Comparison of ENCODE assay signal across 28 cellular contexts in the genomic region with DNA sequence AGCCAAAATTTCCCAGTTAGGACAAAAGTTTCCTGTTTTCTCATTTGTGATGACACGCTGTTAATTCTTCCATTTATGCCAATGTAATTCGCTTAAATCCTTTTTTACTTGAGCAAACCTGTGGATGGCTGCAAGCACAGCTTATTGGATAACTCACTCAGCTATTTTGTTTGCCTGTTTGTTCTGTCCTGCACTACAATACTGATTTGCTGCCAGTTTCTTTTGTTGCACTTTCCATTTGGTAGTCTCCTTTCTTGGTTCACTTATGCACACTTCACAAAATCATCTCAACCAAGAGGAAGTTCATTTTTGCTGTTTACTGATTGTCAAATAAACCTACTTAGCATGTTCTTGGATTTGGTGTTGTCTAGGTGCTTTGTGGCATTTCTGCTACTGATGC.
"Had no signal": no experiment of that assay in that cellular context is flagged by ENCODE, and none has a peak within 500 bp of the region (broad histone marks: within the 10 kb centered on the region; RNA-seq: fewer than 3 reads in every experiment).

No MANE protein-coding gene starts in this region.

- H3K9me3 Mint-ChIP-seq: activated CD4-positive, alpha-beta T cell treated with anti-CD3 and anti-CD28 coated beads, Interleukin-2, amount 10 ng/mL, durations not matched to agents 24 days and 14 days; activated naive CD4-positive, alpha-beta T cell treated with anti-CD3 and anti-CD28 coated beads, Interleukin-2, amount 50 U/mL, for 24 hours; activated T-cell treated with anti-CD3 and anti-CD28 coated beads, Interleukin-2, amount 50 U/mL, for 24 hours; activated T-helper 1 cell treated with anti-CD3 and anti-CD28 coated beads, Interleukin-12 subunit alpha, Interleukin-12 subunit beta, Interleukin-2, Interleukin-4 antibody, amounts not matched to agents 30 ng/mL and 10 ng/mL and 1 ng/mL, durations not matched to agents 14 hours and 24 hours and 36 hours; T-helper 1 cell treated with Interleukin-12 subunit alpha and Interleukin-12 subunit beta and Interleukin-4 antibody, amounts not matched to agents 30 μg/mL and 1 μg/mL, for 36 hours; WTC11 had no signal

- H3K36me3 ChIP-seq: breast epithelium, Peyer's patch, SJSA1 had no signal

- H3K27ac ChIP-seq: breast epithelium, Peyer's patch, SJSA1 had no signal

- H3K36me3 Mint-ChIP-seq: activated CD8-positive, alpha-beta memory T cell treated with anti-CD3 and anti-CD28 coated beads, Interleukin-2, amount 10 ng/mL, durations not matched to agents 7 days and 5 days; activated naive CD4-positive, alpha-beta T cell treated with anti-CD3 and anti-CD28 coated beads, Interleukin-2, amount 50 U/mL, for 24 hours; WTC11 had no signal

- H3K27me3 ChIP-seq: breast epithelium, Peyer's patch had no signal

- DNase-seq: activated CD4-positive, alpha-beta T cell treated with anti-CD3 and anti-CD28 coated beads for 1 hour; activated CD4-positive, alpha-beta T cell treated with anti-CD3 and anti-CD28 coated beads, Interleukin-2, amount 10 ng/mL, durations not matched to agents 24 days and 14 days; activated CD4-positive, alpha-beta T cell treated with anti-CD3 and anti-CD28 coated beads, Interleukin-2, amount 50 U/mL, for 48 hours; activated CD8-positive, alpha-beta memory T cell treated with anti-CD3 and anti-CD28 coated beads, Interleukin-2, amount 10 ng/mL, durations not matched to agents 7 days and 5 days; activated effector memory CD4-positive, alpha-beta T cell treated with Interleukin-2 at 50 U/mL for 16 hours; activated naive CD4-positive, alpha-beta T cell; activated T-cell treated with anti-CD3 and anti-CD28 coated beads, Interleukin-2, amount 50 U/mL, for 24 hours; aorta; central memory CD4-positive, alpha-beta T cell; Kasumi-1; NCI-H1048; NCI-H1930; NCI-H2107; NCI-H2171 treated with DMSO at 0.1 percent for 48 hours; NCI-H226; NCI-H526; NCI-H82; NK-92 treated with Interleukin-12 subunit alpha and Interleukin-12 subunit beta, amount 100 ng/mL, for 24 hours; Peyer's patch; SHP77; SW 1271 had no signal

- H3K4me3 ChIP-seq: breast epithelium, Peyer's patch, SJSA1 had no signal

- H3K27ac Mint-ChIP-seq: activated CD4-positive, alpha-beta T cell treated with anti-CD3 and anti-CD28 coated beads, Interleukin-2, amount 10 ng/mL, durations not matched to agents 24 days and 14 days; activated CD8-positive, alpha-beta memory T cell treated with anti-CD3 and anti-CD28 coated beads, Interleukin-2, amount 10 ng/mL, durations not matched to agents 7 days and 5 days; activated naive CD4-positive, alpha-beta T cell treated with anti-CD3 and anti-CD28 coated beads, Interleukin-2, amount 50 U/mL, for 24 hours; activated T-cell treated with anti-CD3 and anti-CD28 coated beads, Interleukin-2, amount 50 U/mL, for 24 hours; activated T-helper 1 cell treated with anti-CD3 and anti-CD28 coated beads, Interleukin-12 subunit alpha, Interleukin-12 subunit beta, Interleukin-2, Interleukin-4 antibody, amounts not matched to agents 30 ng/mL and 10 ng/mL and 1 ng/mL, durations not matched to agents 14 hours and 24 hours and 36 hours; T-helper 1 cell treated with Interleukin-12 subunit alpha and Interleukin-12 subunit beta and Interleukin-4 antibody, amounts not matched to agents 30 μg/mL and 1 μg/mL, for 36 hours; WTC11 had no signal

- H3K4me1 Mint-ChIP-seq: activated naive CD4-positive, alpha-beta T cell treated with anti-CD3 and anti-CD28 coated beads, Interleukin-2, amount 50 U/mL, for 24 hours had no signal

- H3K4me3 Mint-ChIP-seq: activated CD4-positive, alpha-beta T cell treated with anti-CD3 and anti-CD28 coated beads, Interleukin-2, amount 10 ng/mL, durations not matched to agents 24 days and 14 days; activated CD8-positive, alpha-beta memory T cell treated with anti-CD3 and anti-CD28 coated beads, Interleukin-2, amount 10 ng/mL, durations not matched to agents 7 days and 5 days; activated naive CD4-positive, alpha-beta T cell treated with anti-CD3 and anti-CD28 coated beads, Interleukin-2, amount 50 U/mL, for 24 hours; activated T-cell treated with anti-CD3 and anti-CD28 coated beads, Interleukin-2, amount 50 U/mL, for 24 hours; activated T-helper 1 cell treated with anti-CD3 and anti-CD28 coated beads, Interleukin-12 subunit alpha, Interleukin-12 subunit beta, Interleukin-2, Interleukin-4 antibody, amounts not matched to agents 30 ng/mL and 10 ng/mL and 1 ng/mL, durations not matched to agents 14 hours and 24 hours and 36 hours; T-helper 1 cell treated with Interleukin-12 subunit alpha and Interleukin-12 subunit beta and Interleukin-4 antibody, amounts not matched to agents 30 μg/mL and 1 μg/mL, for 36 hours; WTC11 had no signal

- ATAC-seq: activated CD8-positive, alpha-beta memory T cell treated with anti-CD3 and anti-CD28 coated beads, Interleukin-2, amount 10 ng/mL, durations not matched to agents 7 days and 5 days; SK-N-SH treated with all-trans-retinoic acid at 6 μM for 48 hours; WTC11 had no signal

- H3K9me3 ChIP-seq: breast epithelium, Peyer's patch, SJSA1 had no signal

- H3K4me1 ChIP-seq: breast epithelium, Peyer's patch, SJSA1 had no signal
